ENCODE assay signal across 8 cellular contexts in genomic region chr9:38423939-38424843, GRCh38. TPM values are rescaled to one million over a fixed set of nuclear protein-coding genes. Genes with fewer than 3 reads are reported as not detected.
DNase-seq lines count a peak whose midpoint lies in the region; ATAC-seq and TF ChIP-seq lines count a peak whose summit lies in the region.

Gene IGFBPL1, minus strand, starts transcription at chr9:38424454. Its CDS starts 30 bp downstream, at chr9:38424424.

- peak; percentile 60 for ATAC-seq in activated CD8-positive, alpha-beta T cell treated with anti-CD3 and anti-CD28 coated beads, Interleukin-2, amount 10 ng/mL, durations not matched to agents 7 days and 5 days
- peak; percentile 66 to 67 for ATAC-seq in right cardiac atrium
- no peak for ATAC-seq in GM21367 (IDR thresholded peaks at IDR 0.05; ENCODE audit: unreplicated experiment)

- H3K4me1 ChIP-seq in HUES48 (ENCODE audit: control insufficient read depth, insufficient read depth, low read length) (peaks cover 30% of the 10 kb centered on the region), right cardiac atrium (ENCODE audit: control insufficient read depth, insufficient read depth, low read length) (no peaks in the 10 kb centered on the region), sigmoid colon (peaks cover 0 to 9% (median 7%) of the 10 kb centered on the region in 4 donors)

- peak within 1 kb of the TSS; percentile 57 for H3K4me3 ChIP-seq in HUES48 (ENCODE audit: low read depth, low read length)
- H3K4me3 ChIP-seq in right cardiac atrium (ENCODE audit: low read length): peak within 1 kb of the TSS; percentile 47
- H3K4me3 ChIP-seq in sigmoid colon: peak within 1 kb of the TSS in 3 of 4 donors; percentile 29 to 49 (median 48)

- H3K36me3 ChIP-seq in HUES48 (ENCODE audit: control insufficient read depth, insufficient read depth, low read length) (no peaks in the 10 kb centered on the region), sigmoid colon (no peaks in the 10 kb centered on the region)

- no peak for TF ChIP-seq POLR2A in sigmoid colon (IDR thresholded peaks at IDR 0.05)

- peaks cover 48% of the 10 kb centered on the region for H3K27me3 Mint-ChIP-seq in activated CD8-positive, alpha-beta T cell treated with anti-CD3 and anti-CD28 coated beads, Interleukin-2, amount 10 ng/mL, durations not matched to agents 7 days and 5 days (ENCODE audit: low read depth)

- POLR2A ChIA-PET in activated CD8-positive, alpha-beta T cell treated with anti-CD3 and anti-CD28 coated beads, Interleukin-2, amount 10 ng/mL, durations not matched to agents 7 days and 5 days (lab: Charles Lee): no interaction called here

- H3K9me3 ChIP-seq in HUES48 (ENCODE audit: control insufficient read depth, insufficient read depth, low read length) (no peaks in the 10 kb centered on the region), right cardiac atrium (ENCODE audit: control insufficient read depth, low read length) (no peaks in the 10 kb centered on the region), sigmoid colon (no peaks in the 10 kb centered on the region)

- WGBS in right cardiac atrium: 1% methylated on average over 118 of the region's 118 CpGs
- WGBS in sigmoid colon, 2 donors: 1 to 2% methylated on average over 118 of the region's 118 CpGs

- no peaks in the 10 kb centered on the region for H3K4me1 Mint-ChIP-seq in activated CD8-positive, alpha-beta T cell treated with anti-CD3 and anti-CD28 coated beads, Interleukin-2, amount 10 ng/mL, durations not matched to agents 7 days and 5 days (ENCODE audit: low read depth)

- H3K27me3 ChIP-seq in HUES48 (ENCODE audit: control insufficient read depth, insufficient read depth, low read length): peaks cover 52% of the 10 kb centered on the region
- no peaks in the 10 kb centered on the region for H3K27me3 ChIP-seq in right cardiac atrium (ENCODE audit: control insufficient read depth, insufficient read depth)
- H3K27me3 ChIP-seq in sigmoid colon: peaks cover 12 to 47% (median 34%) of the 10 kb centered on the region in 3 donors

- intact Hi-C loops in right cardiac atrium (cut with DNase I) (no loop called here), sigmoid colon (cut with DNase I) (no loop called here)

- no peak within 1 kb of the TSS for H3K27ac Mint-ChIP-seq in activated CD8-positive, alpha-beta T cell treated with anti-CD3 and anti-CD28 coated beads, Interleukin-2, amount 10 ng/mL, durations not matched to agents 7 days and 5 days

- H3K9me3 Mint-ChIP-seq in activated CD8-positive, alpha-beta T cell treated with anti-CD3 and anti-CD28 coated beads, Interleukin-2, amount 10 ng/mL, durations not matched to agents 7 days and 5 days (ENCODE audit: insufficient read depth): no peaks in the 10 kb centered on the region

- DNase-seq in Daoy (ENCODE audit: low read depth): peak; percentile 68
- no peak for DNase-seq in activated CD8-positive, alpha-beta T cell treated with anti-CD3 and anti-CD28 coated beads, Interleukin-2, amount 10 ng/mL, durations not matched to agents 7 days and 5 days
- DNase-seq in right cardiac atrium: peak in 2 of 3 donors; percentile 55 to 65
- no peak for DNase-seq in sigmoid colon
- DNase-seq in activated CD8-positive, alpha-beta memory T cell treated with anti-CD3 and anti-CD28 coated beads, Interleukin-2, amount 50 U/mL, for 48 hours: no peak
- no peak for DNase-seq in activated effector memory CD4-positive, alpha-beta T cell treated with anti-CD3 and anti-CD28 coated beads, Interleukin-2, amount 50 U/mL, for 16 hours

- no peak within 1 kb of the TSS for H3K27ac ChIP-seq in HUES48 (ENCODE audit: low read depth, low read length)
- no peak within 1 kb of the TSS for H3K27ac ChIP-seq in right cardiac atrium (ENCODE audit: low read length)
- H3K27ac ChIP-seq in sigmoid colon: no peak within 1 kb of the TSS

- H3K9ac ChIP-seq in HUES48 (ENCODE audit: low read depth, low read length): peak within 1 kb of the TSS; percentile 11; the same call in 1 of the 2 replicates

- TF ChIP-seq CTCF in sigmoid colon (IDR thresholded peaks at IDR 0.05): no peak

- no peaks in the 10 kb centered on the region for H3K36me3 Mint-ChIP-seq in activated CD8-positive, alpha-beta T cell treated with anti-CD3 and anti-CD28 coated beads, Interleukin-2, amount 10 ng/mL, durations not matched to agents 7 days and 5 days (ENCODE audit: low read depth)

- H3K4me3 Mint-ChIP-seq in activated CD8-positive, alpha-beta T cell treated with anti-CD3 and anti-CD28 coated beads, Interleukin-2, amount 10 ng/mL, durations not matched to agents 7 days and 5 days: peak within 1 kb of the TSS; percentile 28

- TF ChIP-seq EP300 in sigmoid colon (IDR thresholded peaks at IDR 0.05): no peak

- CTCF ChIA-PET in activated CD8-positive, alpha-beta T cell treated with anti-CD3 and anti-CD28 coated beads, Interleukin-2, amount 10 ng/mL, durations not matched to agents 7 days and 5 days (lab: Charles Lee): no interaction called here

RNA-seq across cellular contexts. Expression of gene IGFBPL1, which starts in this region (rescaled TPM):
- total RNA-seq in Daoy (2014; rRNA removed; shearing (Covaris generic)): 28.8 and 29.9 TPM in 2 replicates
- total RNA-seq in activated CD8-positive, alpha-beta T cell treated with anti-CD3 and anti-CD28 coated beads, Interleukin-2, amount 10 ng/mL, durations not matched to agents 7 days and 5 days: not detected
- total RNA-seq in right cardiac atrium: 1 to 10 TPM in 2 of 4 donors, under 1 TPM in 2; 0.53 to 5.0 (median 2.3) TPM
- polyA plus RNA-seq in right cardiac atrium: 0.25 TPM
- total RNA-seq in sigmoid colon: 1 to 10 TPM in 2 of 4 donors, under 1 TPM in 1, not detected in 1; 0.36 to 2.2 (median 1.4) TPM
- polyA plus RNA-seq in sigmoid colon: under 1 TPM in 1 of 3 donors, not detected in 2; 0.23 TPM

Comparison
In these comparisons a context has a peak if more than half of its experiments do, and no peak if none do; other contexts are left out.
1. Peak in ATAC-seq in activated CD8-positive, alpha-beta T cell treated with anti-CD3 and anti-CD28 coated beads, Interleukin-2, amount 10 ng/mL, durations not matched to agents 7 days and 5 days; RNA of the gene not detected or under 1 TPM.
2. DNase-seq: peak in Daoy (single experiment) and right cardiac atrium (2 of 3); none in activated CD8-positive, alpha-beta T cell treated with anti-CD3 and anti-CD28 coated beads, Interleukin-2, amount 10 ng/mL, durations not matched to agents 7 days and 5 days (single experiment), sigmoid colon (single experiment), activated CD8-positive, alpha-beta memory T cell treated with anti-CD3 and anti-CD28 coated beads, Interleukin-2, amount 50 U/mL, for 48 hours (single experiment) and activated effector memory CD4-positive, alpha-beta T cell treated with anti-CD3 and anti-CD28 coated beads, Interleukin-2, amount 50 U/mL, for 16 hours (single experiment).
3. Peak in every context shown above with its lines, with median percentiles within 50 percentile points of each other: H3K4me3 ChIP-seq.